ENCODE assay signal across 14 cellular contexts in genomic region chr17:46169913-46170312, GRCh38.
"Had no signal": no experiment of that assay in that cellular context is flagged by ENCODE, and none has a peak within 500 bp of the region (broad histone marks: within the 10 kb centered on the region; RNA-seq: fewer than 3 reads in every experiment).

No MANE protein-coding gene starts in this region.

- H3K27me3 Mint-ChIP-seq: activated CD4-positive, alpha-beta T cell treated with anti-CD3 and anti-CD28 coated beads for 36 hours; memory B cell had no signal

- H3K27ac Mint-ChIP-seq: activated CD4-positive, alpha-beta T cell treated with anti-CD3 and anti-CD28 coated beads for 36 hours; neural progenitor cell had no signal

- H3K9me3 Mint-ChIP-seq: memory B cell, neural progenitor cell had no signal

- ATAC-seq: activated CD4-positive, alpha-beta T cell treated with anti-CD3 and anti-CD28 coated beads for 36 hours; heart left ventricle; left lobe of liver had no signal

- H3K27ac ChIP-seq: coronary artery, skin epidermis, upper lobe of left lung had no signal

- H3K9me3 ChIP-seq: heart left ventricle, upper lobe of left lung had no signal

- H3K27me3 ChIP-seq: heart left ventricle, neural progenitor cell, upper lobe of left lung had no signal

- DNase-seq: activated CD4-positive, alpha-beta T cell treated with anti-CD3 and anti-CD28 coated beads for 36 hours; activated gamma-delta T cell treated with Interleukin-2 at 50 U/mL for 16 hours; activated T-cell treated with anti-CD3 and anti-CD28 coated beads, Interleukin-2, amount 50 U/mL, for 1 hour; effector CD4-positive, alpha-beta T cell; heart left ventricle; islet precursor cell; substantia nigra; SW 1271; upper lobe of left lung had no signal

- H3K4me3 Mint-ChIP-seq: activated CD4-positive, alpha-beta T cell treated with anti-CD3 and anti-CD28 coated beads for 36 hours; memory B cell; neural progenitor cell had no signal

- H3K4me3 ChIP-seq: coronary artery, heart left ventricle, neural progenitor cell, skin epidermis, upper lobe of left lung had no signal
